ENCODE assay signal across 8 cellular contexts in the genomic region with DNA sequence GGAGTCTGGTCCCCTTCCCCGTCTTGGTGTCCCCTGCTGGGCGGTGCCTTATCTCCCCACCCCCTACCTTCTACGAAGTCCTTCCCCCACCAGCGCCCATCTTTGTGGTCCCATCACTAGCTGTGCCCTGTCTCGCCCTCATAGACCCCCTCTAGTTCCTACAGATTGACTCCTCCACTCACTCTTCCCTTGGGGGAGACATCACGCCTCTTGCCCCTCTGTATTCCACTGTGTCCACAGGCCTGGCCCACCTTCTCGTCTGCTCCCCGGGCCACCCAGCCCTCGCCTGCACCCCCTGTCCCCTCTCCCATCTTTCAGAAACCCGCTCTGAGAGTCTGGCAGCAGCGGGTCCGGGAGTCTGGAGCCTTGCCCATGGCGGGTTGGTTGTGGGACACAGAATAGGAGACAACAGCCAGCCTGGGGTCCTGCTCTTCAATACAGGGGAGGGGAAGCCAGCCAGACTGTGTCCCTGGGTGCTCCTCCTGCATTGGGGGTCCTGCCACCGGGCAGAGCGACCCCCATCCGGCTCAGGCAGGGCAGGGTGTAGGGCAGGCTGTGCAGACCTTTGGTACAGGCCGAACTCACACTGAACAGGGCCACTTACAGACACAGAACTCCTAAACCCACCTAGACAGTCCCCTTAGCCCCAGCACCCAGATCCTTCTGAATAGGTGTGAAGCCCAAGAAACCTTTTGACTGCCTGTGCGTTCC. TPM values are rescaled to one million over a fixed set of nuclear protein-coding genes. Genes with fewer than 3 reads are reported as not detected.
DNase-seq lines count a peak whose midpoint lies in the region; ATAC-seq and TF ChIP-seq lines count a peak whose summit lies in the region.

No MANE protein-coding gene starts in this region.

- peak overlapping the region; percentile 99 for H3K27ac ChIP-seq in left ventricle myocardium inferior (replicated peaks)
- no peak overlapping the region for H3K27ac ChIP-seq in iPS-20b (ENCODE audit: low read length)
- peak overlapping the region; percentile 63 to 99 for H3K27ac ChIP-seq in testis

- POLR2A ChIA-PET in activated CD8-positive, alpha-beta T cell treated with anti-CD3 and anti-CD28 coated beads for 36 hours (lab: Charles Lee) = interaction anchor here (0.7 to 5.6 kb wide), 5 partner anchors 9 to 753 kb away, joined by 3 to 30 read pairs (median 5); partner anchors contain the start of gene JMJD4

- TF ChIP-seq CTCF in left ventricle myocardium inferior (IDR thresholded peaks at IDR 0.05; ENCODE audit: borderline replicate concordance) = no peak
- TF ChIP-seq CTCF in activated CD8-positive, alpha-beta T cell treated with anti-CD3 and anti-CD28 coated beads for 36 hours (IDR thresholded peaks at IDR 0.05) = no peak
- TF ChIP-seq CTCF in testis (IDR thresholded peaks at IDR 0.05) = no peak

- peak overlapping the region; percentile 90 for H3K27ac Mint-ChIP-seq in activated CD8-positive, alpha-beta T cell treated with anti-CD3 and anti-CD28 coated beads for 36 hours

- 10 to 23% methylated on average over 12 to 17 of the region's 18 CpGs for WGBS in testis, 2 donors

- no peaks in the 10 kb centered on the region for H3K27me3 Mint-ChIP-seq in activated CD8-positive, alpha-beta T cell treated with anti-CD3 and anti-CD28 coated beads for 36 hours

- CTCF ChIA-PET in activated CD8-positive, alpha-beta T cell treated with anti-CD3 and anti-CD28 coated beads for 36 hours (lab: Charles Lee) = interaction anchor here (0.9 to 3.8 kb wide), 3 partner anchors 12 to 29 kb away, joined by 3 to 26 read pairs (median 22); no protein-coding TSS in a partner anchor

- H3K9ac ChIP-seq in iPS-20b (ENCODE audit: low read depth, low read length) = peak overlapping the region; percentile 56; the same call in 1 of the 2 replicates

- H3K9me3 Mint-ChIP-seq in activated CD8-positive, alpha-beta T cell treated with anti-CD3 and anti-CD28 coated beads for 36 hours = no peaks in the 10 kb centered on the region

- H3K4me1 Mint-ChIP-seq in activated CD8-positive, alpha-beta T cell treated with anti-CD3 and anti-CD28 coated beads for 36 hours (ENCODE audit: low read depth) = peaks cover 36% of the 10 kb centered on the region

- H3K36me3 ChIP-seq in left ventricle myocardium inferior (peaks cover 20% of the 10 kb centered on the region), iPS-20b (ENCODE audit: insufficient read depth, low read depth, low read length) (peaks cover 30% of the 10 kb centered on the region), testis (ENCODE audit: low read depth, missing control alignments) (no peaks in the 10 kb centered on the region)

- H3K36me3 Mint-ChIP-seq in activated CD8-positive, alpha-beta T cell treated with anti-CD3 and anti-CD28 coated beads for 36 hours (ENCODE audit: low read depth) = peaks cover 36% of the 10 kb centered on the region

- ATAC-seq in Right ventricle myocardium inferior (no peak), HG02678 (IDR thresholded peaks at IDR 0.05; ENCODE audit: unreplicated experiment) (no peak), HG03571 (IDR thresholded peaks at IDR 0.05; ENCODE audit: unreplicated experiment) (no peak)
- ATAC-seq in activated CD8-positive, alpha-beta T cell treated with anti-CD3 and anti-CD28 coated beads for 36 hours = peak; percentile 7

- intact Hi-C loops in left ventricle myocardium inferior (cut with micrococcal nuclease) = no loop called here
- intact Hi-C loops in Right ventricle myocardium inferior (cut with DNase I) = loop anchor here (10.0 kb wide), 1 partner anchor 113 kb away; no protein-coding TSS in a partner anchor
- intact Hi-C loops in activated CD8-positive, alpha-beta T cell treated with anti-CD3 and anti-CD28 coated beads for 36 hours (cut with micrococcal nuclease) = no loop called here
- intact Hi-C loops in testis (cut with DNase I; ENCODE audit: low total_unique reads) = no loop called here

- no peak for DNase-seq in left ventricle myocardium inferior
- no peak for DNase-seq in Right ventricle myocardium inferior (ENCODE audit: missing footprints)
- DNase-seq in activated CD8-positive, alpha-beta T cell treated with anti-CD3 and anti-CD28 coated beads for 36 hours = no peak
- no peak for DNase-seq in testis
- DNase-seq in NCI-H1105 (lab: John Stamatoyannopoulos, UW) = no peak

- no peak for TF ChIP-seq POLR2A in testis (IDR thresholded peaks at IDR 0.05)

- H3K4me1 ChIP-seq in left ventricle myocardium inferior (peaks cover 52% of the 10 kb centered on the region), iPS-20b (ENCODE audit: insufficient read depth, low read length) (peaks cover 7% of the 10 kb centered on the region; the same call in 1 of the 2 replicates), testis (peaks cover 10% of the 10 kb centered on the region)

- H3K9me3 ChIP-seq in left ventricle myocardium inferior (replicated peaks) (no peaks in the 10 kb centered on the region), iPS-20b (ENCODE audit: insufficient read depth, low read depth, low read length) (no peaks in the 10 kb centered on the region), testis (no peaks in the 10 kb centered on the region)

- H3K4me3 Mint-ChIP-seq in activated CD8-positive, alpha-beta T cell treated with anti-CD3 and anti-CD28 coated beads for 36 hours = peak overlapping the region; percentile 92

- H3K27me3 ChIP-seq in left ventricle myocardium inferior (ENCODE audit: low read depth) = no peaks in the 10 kb centered on the region
- H3K27me3 ChIP-seq in iPS-20b (ENCODE audit: insufficient read depth, low read length) = no peaks in the 10 kb centered on the region
- no peaks in the 10 kb centered on the region for H3K27me3 ChIP-seq in testis

- H3K4me3 ChIP-seq in left ventricle myocardium inferior (peak overlapping the region; percentile 81), iPS-20b (ENCODE audit: low read length) (peak overlapping the region; percentile 72), testis (peak overlapping the region; percentile 74 to 90)

RNA-seq across cellular contexts. Expression of gene RNF187, which starts 1.1 kb away (rescaled TPM):
- total RNA-seq in left ventricle myocardium inferior (79.5 TPM), Right ventricle myocardium inferior (85.4 TPM), testis (100 to 1,000 TPM in 1 of 2 donors, 10 to 100 TPM in 1; 86.8 to 109 TPM)
- 100 to 1,000 TPM; 147 TPM for total RNA-seq in activated CD8-positive, alpha-beta T cell treated with anti-CD3 and anti-CD28 coated beads for 36 hours
- 49.3 TPM for polyA plus RNA-seq in testis (ENCODE audit: insufficient read depth, low read depth, low replicate concordance)
